In the genomic region with DNA sequence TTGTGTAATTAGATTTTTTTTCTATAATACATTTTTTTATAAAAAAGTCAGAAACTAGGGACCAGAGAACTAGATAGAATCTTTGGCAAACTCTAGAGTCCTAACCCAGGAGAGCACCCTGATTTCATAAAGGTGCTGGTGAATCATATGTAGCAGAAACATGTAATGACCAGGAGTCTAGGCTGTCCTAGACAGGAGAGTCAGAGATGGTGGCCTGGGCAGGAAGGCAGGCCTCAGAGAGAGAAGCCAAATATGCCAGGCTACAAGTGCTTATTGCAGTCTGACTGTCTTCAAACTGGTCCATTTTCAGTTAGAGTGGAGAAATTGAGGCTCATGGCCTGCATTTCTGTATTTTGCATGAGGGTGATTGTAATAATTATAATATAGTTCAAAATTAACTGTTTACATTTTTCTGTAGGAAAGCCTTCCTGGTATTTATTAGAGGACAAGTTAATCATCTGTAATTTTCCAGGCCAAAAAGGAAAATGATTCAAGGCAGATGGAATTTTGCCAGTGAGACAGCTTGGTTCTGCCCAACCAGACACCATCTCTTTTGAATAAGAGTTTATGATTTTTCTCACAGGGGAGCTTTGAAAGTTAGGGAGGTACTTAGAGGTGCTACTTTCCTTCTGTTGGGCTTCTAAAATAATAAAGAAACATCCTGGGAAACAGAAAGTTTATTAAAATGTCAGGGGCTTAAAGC, we compare ENCODE assay signal across 20 cellular contexts.
DNase-seq lines count a peak whose midpoint lies in the region; ATAC-seq, FAIRE-seq and TF ChIP-seq lines count a peak whose summit lies in the region.
"Had no signal": no experiment of that assay in that cellular context is flagged by ENCODE, and none has a peak within 500 bp of the region (broad histone marks: within the 10 kb centered on the region; RNA-seq: fewer than 3 reads in every experiment).

No MANE protein-coding gene starts in this region.

- peak overlapping the region in 2 of 3 experiments; percentile 65 to 80 for H3K27ac Mint-ChIP-seq in nephron
- H3K27ac Mint-ChIP-seq: activated T-helper 17 cell treated with anti-CD3 and anti-CD28 coated beads, Interleukin-2, amount 50 U/mL, for 72 hours; GM23338; natural killer cell had no signal

- no peak for DNase-seq in GM12892 (ENCODE audit: insufficient read length)
- DNase-seq in RWPE2 (ENCODE audit: low spot score), result no peak
- DNase-seq in fibroblast of lung (ENCODE audit: low read depth in 2 of 2), result peak; percentile 25
- no peak for DNase-seq in activated CD4-positive, alpha-beta T cell treated with anti-CD3 and anti-CD28 coated beads, Interleukin-2, amount 50 U/mL, for 4 hours
- DNase-seq in NCI-H146 treated with DMSO at 0.1 percent for 48 hours (lab: John Stamatoyannopoulos, UW; ENCODE audit: unreplicated experiment), result no peak
- DNase-seq in Ammon's horn (ENCODE audit: low spot score), result no peak
- DNase-seq: activated CD8-positive, alpha-beta memory T cell treated with anti-CD3 and anti-CD28 coated beads for 24 hours; AML-193; amygdala; erythroblast; left ventricle myocardium superior; natural killer cell; NCI-H146; NCI-H524; PC-9 had no signal

- H3K4me3 ChIP-seq in RWPE2 (ENCODE audit: severe bottlenecking), result no peak overlapping the region
- H3K4me3 ChIP-seq in fibroblast of lung (replicated peaks in 1 of 4; ENCODE audit: control extremely low read depth in 1 of 4, insufficient read depth in 1 of 4, low read depth in 3 of 4, low read length in 4 of 4), result no peak overlapping the region
- H3K4me3 ChIP-seq: GM23338, PC-9 had no signal

- no peak overlapping the region for H3K4me2 ChIP-seq in fibroblast of lung (ENCODE audit: extremely low read depth, insufficient read depth, low read length)
- H3K4me2 ChIP-seq: GM23338, PC-9 had no signal

- FAIRE-seq in GM12892 (lab: Jason Lieb, UNC), result peak; percentile 62
- FAIRE-seq: colon had no signal

- TF ChIP-seq CTCF in RWPE2 (IDR thresholded peaks at IDR 0.05; ENCODE audit: poor library complexity, severe bottlenecking), result no peak
- TF ChIP-seq CTCF in fibroblast of lung (conservative IDR thresholded peaks at IDR 0.05 in 1 of 2, IDR thresholded peaks at IDR 0.05 in 1 of 2; ENCODE audit: low read depth in 1 of 2, low read length in 2 of 2), result no peak
- no peak for TF ChIP-seq CTCF in nephron (IDR thresholded peaks at IDR 0.05; ENCODE audit: unreplicated experiment in 3 of 3)

- no peak overlapping the region for H3K4me3 Mint-ChIP-seq in nephron
- H3K4me3 Mint-ChIP-seq: activated T-helper 17 cell treated with anti-CD3 and anti-CD28 coated beads, Interleukin-2, amount 50 U/mL, for 72 hours; GM23338; natural killer cell had no signal

- H3K27ac ChIP-seq in RWPE2 (ENCODE audit: poor library complexity, severe bottlenecking) (peak overlapping the region; percentile 1), fibroblast of lung (ENCODE audit: insufficient read depth, low read length) (peak overlapping the region; percentile 17)
- H3K27ac ChIP-seq: PC-9 had no signal

- H3K27me3 Mint-ChIP-seq in nephron (ENCODE audit: low read depth), result peaks cover 3% of the 10 kb centered on the region
- H3K27me3 Mint-ChIP-seq: activated T-helper 17 cell treated with anti-CD3 and anti-CD28 coated beads, Interleukin-2, amount 50 U/mL, for 72 hours had no signal

- no peak overlapping the region for H3K9ac ChIP-seq in fibroblast of lung (ENCODE audit: insufficient read depth, low read length)

- no peaks in the 10 kb centered on the region for H3K36me3 Mint-ChIP-seq in nephron (ENCODE audit: low read depth)
- H3K36me3 Mint-ChIP-seq: natural killer cell had no signal

- ATAC-seq in RWPE2 (ENCODE audit: low read depth) (peak; percentile 51), GM21390 (IDR thresholded peaks at IDR 0.05; ENCODE audit: unreplicated experiment) (no peak)
- ATAC-seq: activated T-helper 17 cell treated with anti-CD3 and anti-CD28 coated beads, Interleukin-2, amount 50 U/mL, for 72 hours; GM23338; left ventricle myocardium superior; natural killer cell had no signal

- no peaks in the 10 kb centered on the region for H3K4me1 ChIP-seq in RWPE2 (ENCODE audit: insufficient read depth, poor library complexity, severe bottlenecking)
- H3K4me1 ChIP-seq in fibroblast of lung (ENCODE audit: control insufficient read depth, extremely low read depth, insufficient read depth, low read length), result peaks cover 14% of the 10 kb centered on the region

- H3K9me3 ChIP-seq in RWPE2 (ENCODE audit: severe bottlenecking) (no peaks in the 10 kb centered on the region), fibroblast of lung (ENCODE audit: control insufficient read depth, insufficient read depth, low read depth, low read length) (no peaks in the 10 kb centered on the region)

- H3K9me3 Mint-ChIP-seq in nephron, result no peaks in the 10 kb centered on the region
- H3K9me3 Mint-ChIP-seq: activated T-helper 17 cell treated with anti-CD3 and anti-CD28 coated beads, Interleukin-2, amount 50 U/mL, for 72 hours; GM23338; natural killer cell had no signal

- no peaks in the 10 kb centered on the region for H4K20me1 ChIP-seq in fibroblast of lung (ENCODE audit: control insufficient read depth, extremely low read depth, insufficient read depth, low read length)

- H2AFZ ChIP-seq in fibroblast of lung (ENCODE audit: low read length), result no peak overlapping the region
- H2AFZ ChIP-seq: PC-9 had no signal

- H3K27me3 ChIP-seq in RWPE2 (ENCODE audit: insufficient read depth, poor library complexity, severe bottlenecking) (no peaks in the 10 kb centered on the region), fibroblast of lung (ENCODE audit: control insufficient read depth, insufficient read depth, low read length) (no peaks in the 10 kb centered on the region)

- no peaks in the 10 kb centered on the region for H3K36me3 ChIP-seq in RWPE2 (ENCODE audit: low read depth)
- no peaks in the 10 kb centered on the region for H3K36me3 ChIP-seq in fibroblast of lung (ENCODE audit: control insufficient read depth, insufficient read depth, low read length)

- no peak for TF ChIP-seq POLR2A in GM12892 (IDR thresholded peaks at IDR 0.05; ENCODE audit: low read depth, low read length)

- no peaks in the 10 kb centered on the region for H3K79me2 ChIP-seq in fibroblast of lung (ENCODE audit: control insufficient read depth, insufficient read depth, low read length)

- H3K4me1 Mint-ChIP-seq in nephron, result peaks cover 23% of the 10 kb centered on the region

Comparison
In these comparisons a context has a peak if more than half of its experiments do, and no peak if none do; other contexts are left out.
1. DNase-seq: peak in fibroblast of lung (2 of 2); none in GM12892 (single experiment), RWPE2 (single experiment), activated CD4-positive, alpha-beta T cell treated with anti-CD3 and anti-CD28 coated beads, Interleukin-2, amount 50 U/mL, for 4 hours (0 of 2), NCI-H146 treated with DMSO at 0.1 percent for 48 hours (single experiment) and Ammon's horn (single experiment).